ENCODE assay signal across 13 cellular contexts in genomic region chr22:39364646-39365405, GRCh38. TPM values are rescaled to one million over a fixed set of nuclear protein-coding genes. Genes with fewer than 3 reads are reported as not detected.
DNase-seq lines count a peak whose midpoint lies in the region; TF ChIP-seq lines count a peak whose summit lies in the region.
"Had no signal": no experiment of that assay in that cellular context is flagged by ENCODE, and none has a peak within 500 bp of the region (broad histone marks: within the 10 kb centered on the region; RNA-seq: fewer than 3 reads in every experiment).

No MANE protein-coding gene starts in this region.

- peaks cover 10% of the 10 kb centered on the region for H3K9me3 Mint-ChIP-seq in glutamatergic neuron (ENCODE audit: unreplicated experiment)

- H3K36me3 ChIP-seq in H7 (replicated peaks; ENCODE audit: control insufficient read depth, insufficient read depth, low read length) (no peaks in the 10 kb centered on the region), WERI-Rb-1 (peaks cover 14% of the 10 kb centered on the region), stomach smooth muscle (ENCODE audit: control insufficient read depth in 2 of 2, insufficient read depth in 2 of 2, low read length in 2 of 2) (peaks cover 0 to 7% of the 10 kb centered on the region in 2 donors)
- H3K36me3 ChIP-seq: tibial artery had no signal

- peak; percentile 46 for TF ChIP-seq CTCF in WERI-Rb-1 (IDR thresholded peaks at IDR 0.05; ENCODE audit: low read depth, low read length)
- TF ChIP-seq CTCF in glutamatergic neuron (IDR thresholded peaks at IDR 0.05; ENCODE audit: partially characterized antibody, unreplicated experiment): no peak

- DNase-seq in H7: peak; percentile 42
- DNase-seq in WERI-Rb-1: peak; percentile 38
- no peak for DNase-seq in glutamatergic neuron
- no peak for DNase-seq in NCI-H187 (lab: John Stamatoyannopoulos, UW)
- no peak for DNase-seq in kidney glomerular epithelial cell (lab: John Stamatoyannopoulos, UW)
- no peak for DNase-seq in effector CD4-positive, alpha-beta T cell
- DNase-seq: activated T-cell treated with anti-CD3 and anti-CD28 coated beads, Interleukin-2, amount 50 U/mL, for 1 hour; body of pancreas; DND-41; left colon; NCI-H1694; tibial artery had no signal

- H3K9me3 ChIP-seq in WERI-Rb-1 (ENCODE audit: severe bottlenecking) (no peaks in the 10 kb centered on the region), stomach smooth muscle (ENCODE audit: control insufficient read depth in 2 of 2, low read length in 2 of 2) (no peaks in the 10 kb centered on the region)
- H3K9me3 ChIP-seq: body of pancreas, tibial artery had no signal

- peaks cover 40% of the 10 kb centered on the region for H3K4me1 Mint-ChIP-seq in glutamatergic neuron (ENCODE audit: low read depth, unreplicated experiment)

- H3K4me1 ChIP-seq in stomach smooth muscle (ENCODE audit: control insufficient read depth, insufficient read depth, low read length): peaks cover 13% of the 10 kb centered on the region

- H3K27me3 ChIP-seq in H7 (ENCODE audit: control insufficient read depth, insufficient read depth, low read length) (no peaks in the 10 kb centered on the region), WERI-Rb-1 (ENCODE audit: insufficient read depth, low read depth, severe bottlenecking) (no peaks in the 10 kb centered on the region), stomach smooth muscle (ENCODE audit: control insufficient read depth in 1 of 2, insufficient read depth in 2 of 2, low read length in 2 of 2) (no peaks in the 10 kb centered on the region)
- H3K27me3 ChIP-seq: body of pancreas had no signal

- H3K36me3 Mint-ChIP-seq in glutamatergic neuron (ENCODE audit: unreplicated experiment): no peaks in the 10 kb centered on the region

- H3K4me3 ChIP-seq in H7 (ENCODE audit: insufficient read depth, low read depth, low read length): no peak overlapping the region
- no peak overlapping the region for H3K4me3 ChIP-seq in WERI-Rb-1 (ENCODE audit: low read depth, low read length)
- H3K4me3 ChIP-seq in stomach smooth muscle (ENCODE audit: low read length in 2 of 2): no peak overlapping the region
- H3K4me3 ChIP-seq: body of pancreas, tibial artery had no signal

- peak overlapping the region; percentile 95 for H3K27ac ChIP-seq in WERI-Rb-1
- peak overlapping the region; percentile 11 for H3K27ac ChIP-seq in stomach smooth muscle (ENCODE audit: low read length)
- H3K27ac ChIP-seq: body of pancreas, tibial artery had no signal

- H3K9ac ChIP-seq in stomach smooth muscle (ENCODE audit: low read length in 2 of 2): peak overlapping the region in 1 of 2 donors; percentile 13

- H3K27ac Mint-ChIP-seq in glutamatergic neuron (ENCODE audit: unreplicated experiment): peak overlapping the region; percentile 83

- H3K27me3 Mint-ChIP-seq in glutamatergic neuron (ENCODE audit: unreplicated experiment): peaks cover 26% of the 10 kb centered on the region

- H3K4me3 Mint-ChIP-seq in glutamatergic neuron (ENCODE audit: unreplicated experiment): peak overlapping the region; percentile 55

RNA-seq across cellular contexts. Expression of gene SYNGR1, which starts 15.0 kb away (rescaled TPM):
- total RNA-seq in H7 (2014; rRNA removed; shearing (Covaris generic)): 24.4 and 37.9 TPM in 2 replicates
- total RNA-seq in glutamatergic neuron (ENCODE audit: unreplicated experiment): 49.5 TPM

RNA-seq across cellular contexts. Expression of gene TAB1, which starts 34.8 kb away (rescaled TPM):
- 27.1 and 33.4 TPM in 2 replicates for total RNA-seq in H7 (2014; rRNA removed; shearing (Covaris generic))
- 27.5 TPM for total RNA-seq in glutamatergic neuron (ENCODE audit: unreplicated experiment)

RNA-seq across cellular contexts. Expression of gene RPL3, which starts 45.4 kb away (rescaled TPM):
- total RNA-seq in H7 (2014; rRNA removed; shearing (Covaris generic)): 3,029 and 3,176 TPM in 2 replicates
- total RNA-seq in glutamatergic neuron (ENCODE audit: unreplicated experiment): 1,061 TPM

Comparison
In these comparisons a context has a peak if more than half of its experiments do, and no peak if none do; other contexts are left out.
1. DNase-seq: peak in H7 (single experiment) and WERI-Rb-1 (single experiment); none in glutamatergic neuron (single experiment), NCI-H187 (0 of 2), kidney glomerular epithelial cell (single experiment) and effector CD4-positive, alpha-beta T cell (single experiment).